ENCODE assay signal across 8 cellular contexts in the genomic region with DNA sequence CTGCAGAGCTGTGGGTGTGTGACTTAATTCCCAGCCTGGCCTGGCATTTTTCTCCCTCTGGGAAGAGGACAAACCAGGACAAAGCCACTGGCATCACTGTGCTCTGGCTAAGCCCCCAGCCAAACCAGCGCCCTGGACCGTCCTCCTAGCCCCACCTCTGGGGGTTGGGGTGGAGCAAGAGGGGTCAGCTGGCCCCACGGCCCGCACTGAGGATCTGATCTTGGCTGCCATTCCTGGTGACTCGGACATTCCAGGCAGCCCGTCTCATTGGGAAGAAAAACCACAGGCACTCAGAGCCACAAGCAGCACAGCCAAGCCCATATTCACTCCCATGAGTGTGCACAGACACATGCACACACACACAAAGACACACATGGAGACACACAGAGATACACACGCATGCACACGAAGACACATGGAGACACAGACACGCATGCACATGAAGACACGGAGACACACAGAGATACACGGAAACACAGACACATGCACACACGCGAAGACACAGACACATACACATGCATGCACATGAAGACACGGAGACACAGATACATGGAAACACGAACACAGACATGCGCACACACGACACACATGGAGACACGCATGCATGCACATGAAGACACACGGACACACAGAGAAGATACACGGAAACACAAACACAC. TPM values are rescaled to one million over a fixed set of nuclear protein-coding genes. Genes with fewer than 3 reads are reported as not detected.
A peak's percentile ranks its signal among the peaks of the same experiment; 100 is the strongest.
DNase-seq lines count a peak whose midpoint lies in the region; ATAC-seq and TF ChIP-seq lines count a peak whose summit lies in the region.

No MANE protein-coding gene starts in this region.

- H3K9me3 Mint-ChIP-seq in Calu3 (ENCODE audit: low read depth, unreplicated experiment): peaks cover 4% of the 10 kb centered on the region

- H3K36me3 Mint-ChIP-seq in Calu3 (ENCODE audit: insufficient read depth, unreplicated experiment): peaks cover 6% of the 10 kb centered on the region

- H3K36me3 ChIP-seq in WERI-Rb-1 (peaks cover 3% of the 10 kb centered on the region; the same call in 1 of the 2 replicates), cardiac muscle cell (no peaks in the 10 kb centered on the region)

- no TSS peak for BruUV-seq in Calu3 (replicated peaks; lab: Mats Ljungman, UMichigan)

- H3K4me3 ChIP-seq in WERI-Rb-1 (ENCODE audit: low read depth, low read length) (no peak overlapping the region), cardiac muscle cell (no peak overlapping the region)

- peaks cover 39% of the 10 kb centered on the region for H3K4me1 ChIP-seq in cardiac muscle cell (ENCODE audit: low read depth)

- peak overlapping the region; percentile 95 for H3K27ac ChIP-seq in WERI-Rb-1
- peak overlapping the region; percentile 92 for H3K27ac ChIP-seq in cardiac muscle cell

- H3K27me3 ChIP-seq in WERI-Rb-1 (ENCODE audit: insufficient read depth, low read depth, severe bottlenecking) (no peaks in the 10 kb centered on the region), cardiac muscle cell (no peaks in the 10 kb centered on the region)

- CTCF ChIA-PET in Calu3 (lab: Charles Lee): no interaction called here

- intact Hi-C loops in Calu3 (cut with micrococcal nuclease; ENCODE audit: unreplicated experiment): no loop called here

- DNase-seq in ELF-1 (ENCODE audit: low read depth, low spot score) (peak; percentile 82), WERI-Rb-1 (peak; percentile 47), cardiac muscle cell (ENCODE audit: low read depth in 1 of 2, low spot score in 1 of 2) (peak; percentile 67 to 94), renal cortical epithelial cell (ENCODE audit: low read depth) (peak; percentile 87), Calu3 (no peak), NCI-H2029 (lab: John Stamatoyannopoulos, UW) (no peak)

- no peak for TF ChIP-seq CTCF in WERI-Rb-1 (IDR thresholded peaks at IDR 0.05; ENCODE audit: low read depth, low read length)
- no peak for TF ChIP-seq CTCF in cardiac muscle cell (IDR thresholded peaks at IDR 0.05; ENCODE audit: low read depth, low read length)
- no peak for TF ChIP-seq CTCF in Calu3 (IDR thresholded peaks at IDR 0.05; ENCODE audit: unreplicated experiment)

- H3K27me3 Mint-ChIP-seq in Calu3 (ENCODE audit: unreplicated experiment): peaks cover 14% of the 10 kb centered on the region

- H3K4me1 Mint-ChIP-seq in Calu3 (ENCODE audit: low read depth, unreplicated experiment): peaks cover 10% of the 10 kb centered on the region

- ATAC-seq in HG02642 (IDR thresholded peaks at IDR 0.05; ENCODE audit: poor library complexity, unreplicated experiment) (no peak), GM21717 (IDR thresholded peaks at IDR 0.05; ENCODE audit: unreplicated experiment) (no peak)

- H3K9me3 ChIP-seq in WERI-Rb-1 (ENCODE audit: severe bottlenecking) (no peaks in the 10 kb centered on the region), cardiac muscle cell (ENCODE audit: low read depth) (no peaks in the 10 kb centered on the region)

- no peak overlapping the region for H3K4me3 Mint-ChIP-seq in Calu3 (ENCODE audit: low read depth, unreplicated experiment)

- H3K27ac Mint-ChIP-seq in Calu3 (ENCODE audit: unreplicated experiment): no peak overlapping the region

RNA-seq across cellular contexts. Expression of gene MXRA8, which starts 2.3 kb away (rescaled TPM):
- 50.4 and 90.1 TPM in 2 replicates for total RNA-seq in cardiac muscle cell
- polyA plus RNA-seq in cardiac muscle cell: 42.2 and 58.8 TPM in 2 replicates
- 24.7 and 35.6 TPM in 2 replicates for total RNA-seq in renal cortical epithelial cell
- total RNA-seq in Calu3 (2022): not detected in 2 replicates

RNA-seq across cellular contexts. Expression of gene DVL1, which starts 11.4 kb away (rescaled TPM):
- total RNA-seq in cardiac muscle cell: 78.1 and 105 TPM in 2 replicates
- polyA plus RNA-seq in cardiac muscle cell: 29.1 and 49.2 TPM in 2 replicates
- 70.8 and 91.0 TPM in 2 replicates for total RNA-seq in renal cortical epithelial cell
- 83.9 and 90.9 TPM in 2 replicates for total RNA-seq in Calu3 (2022)

RNA-seq across cellular contexts. Expression of gene AURKAIP1, which starts 14.4 kb away (rescaled TPM):
- total RNA-seq in cardiac muscle cell (235 and 301 TPM in 2 replicates), renal cortical epithelial cell (75.6 and 155 TPM in 2 replicates), Calu3 (2022) (98.9 and 107 TPM in 2 replicates)
- 252 and 305 TPM in 2 replicates for polyA plus RNA-seq in cardiac muscle cell

RNA-seq across cellular contexts. Expression of gene TAS1R3, which starts 29.6 kb away (rescaled TPM):
- total RNA-seq in cardiac muscle cell (0.81 and 1.1 TPM in 2 replicates), renal cortical epithelial cell (0.15 and 0.17 TPM in 2 replicates), Calu3 (2022) (0.24 and 0.42 TPM in 2 replicates)
- polyA plus RNA-seq in cardiac muscle cell: 0.32 and 0.70 TPM in 2 replicates

RNA-seq across cellular contexts. Expression of gene CPTP, which starts 36.0 kb away (rescaled TPM):
- total RNA-seq in cardiac muscle cell: 38.5 and 49.3 TPM in 2 replicates
- polyA plus RNA-seq in cardiac muscle cell: 33.7 and 38.0 TPM in 2 replicates
- total RNA-seq in renal cortical epithelial cell: 13.0 and 20.4 TPM in 2 replicates
- total RNA-seq in Calu3 (2022): 20.1 and 23.7 TPM in 2 replicates

Comparison
In these comparisons a context has a peak if more than half of its experiments do, and no peak if none do; other contexts are left out.
1. DNase-seq: peak in ELF-1 (single experiment), WERI-Rb-1 (single experiment), cardiac muscle cell (2 of 2) and renal cortical epithelial cell (single experiment); none in Calu3 (single experiment) and NCI-H2029 (single experiment).
2. RNA of gene MXRA8, which starts 2.3 kb away (total RNA-seq): 50.4 to 90.1 TPM in cardiac muscle cell and 24.7 to 35.6 TPM in renal cortical epithelial cell; not detected in Calu3; every median in the first group is over 10 times any median in the second.